Comparison of ENCODE assay signal across 1 cellular context in the genomic region with DNA sequence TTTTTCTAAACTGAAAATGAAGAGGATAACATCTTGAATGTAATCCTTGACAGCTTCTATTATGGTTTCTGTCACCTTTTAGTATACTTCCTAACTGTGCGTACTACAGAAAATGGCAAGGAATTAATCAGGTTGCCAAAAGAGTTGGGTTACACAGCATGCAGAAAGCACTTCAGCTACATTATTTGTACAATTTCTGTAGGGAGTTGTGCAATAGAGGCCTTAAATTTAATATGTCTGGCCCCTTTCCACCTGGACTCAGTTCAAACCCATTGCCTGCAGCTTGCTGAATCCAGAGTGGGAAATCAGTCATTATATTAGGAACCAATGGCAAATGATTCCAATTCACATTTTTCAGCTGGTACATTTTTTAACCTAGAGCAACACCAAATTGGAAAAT.
A peak's percentile ranks its signal among the peaks of the same experiment; 100 is the strongest.
TF ChIP-seq lines count a peak whose summit lies in the region.

No MANE protein-coding gene starts in this region.

TF ChIP-seq in HEK293, 187 proteins besides CTCF, POLR2A, EP300 and RAD21 (continued from another document):
- TF ChIP-seq ZNF350 (tag by site-specific recombination; IDR thresholded peaks at IDR 0.05) (no peak), ZNF785 (tag by site-specific recombination; IDR thresholded peaks at IDR 0.05) (no peak), ZNF140 (tag by site-specific recombination; IDR thresholded peaks at IDR 0.05) (no peak), ZBTB20 (tag by site-specific recombination; IDR thresholded peaks at IDR 0.05) (no peak), GLI4 (tag by site-specific recombination; IDR thresholded peaks at IDR 0.05) (no peak), ZEB2 (tag by site-specific recombination; IDR thresholded peaks at IDR 0.05) (peak; percentile 60; the same call in 1 of the 2 replicates), ZFP41 (tag by site-specific recombination; IDR thresholded peaks at IDR 0.05; ENCODE audit: borderline replicate concordance) (no peak), ZNF341 (tag by site-specific recombination; IDR thresholded peaks at IDR 0.05; ENCODE audit: low read depth) (no peak), ZNF707 (tag by site-specific recombination; IDR thresholded peaks at IDR 0.05) (no peak), ZBTB21 (tag by site-specific recombination; IDR thresholded peaks at IDR 0.05) (no peak), MZF1 (tag by site-specific recombination; IDR thresholded peaks at IDR 0.05; ENCODE audit: borderline replicate concordance) (peak; percentile 46; the same call in 1 of the 2 replicates), ZNF621 (tag by site-specific recombination; IDR thresholded peaks at IDR 0.05) (no peak), KLF9 (tag by site-specific recombination; IDR thresholded peaks at IDR 0.05; ENCODE audit: low read depth) (no peak), ZNF19 (tag by site-specific recombination; IDR thresholded peaks at IDR 0.05; ENCODE audit: low read depth) (no peak), GLIS2 (tag by site-specific recombination; IDR thresholded peaks at IDR 0.05) (no peak), ZNF132 (tag by site-specific recombination; IDR thresholded peaks at IDR 0.05; ENCODE audit: borderline replicate concordance) (no peak), GFI1B (tag by site-specific recombination; IDR thresholded peaks at IDR 0.05) (no peak), ZNF521 (tag by site-specific recombination; IDR thresholded peaks at IDR 0.05) (no peak), ZNF660 (tag by site-specific recombination; IDR thresholded peaks at IDR 0.05) (peak; percentile 100), ZNF416 (tag by site-specific recombination; IDR thresholded peaks at IDR 0.05) (no peak), ZNF394 (tag by site-specific recombination; IDR thresholded peaks at IDR 0.05; ENCODE audit: borderline replicate concordance) (no peak), ZNF843 (tag by site-specific recombination; IDR thresholded peaks at IDR 0.05) (peak; percentile 65; the same call in 1 of the 2 replicates), ZNF239 (tag by site-specific recombination; IDR thresholded peaks at IDR 0.05) (no peak), KLF7 (tag by site-specific recombination; IDR thresholded peaks at IDR 0.05; ENCODE audit: borderline replicate concordance) (no peak), ZNF155 (tag by site-specific recombination; IDR thresholded peaks at IDR 0.05) (no peak), ZBTB17 (tag by site-specific recombination; IDR thresholded peaks at IDR 0.05) (peak; percentile 47), ZNF776 (tag by site-specific recombination; IDR thresholded peaks at IDR 0.05; ENCODE audit: borderline replicate concordance) (no peak)
- TF ChIP-seq, protein P1, sequence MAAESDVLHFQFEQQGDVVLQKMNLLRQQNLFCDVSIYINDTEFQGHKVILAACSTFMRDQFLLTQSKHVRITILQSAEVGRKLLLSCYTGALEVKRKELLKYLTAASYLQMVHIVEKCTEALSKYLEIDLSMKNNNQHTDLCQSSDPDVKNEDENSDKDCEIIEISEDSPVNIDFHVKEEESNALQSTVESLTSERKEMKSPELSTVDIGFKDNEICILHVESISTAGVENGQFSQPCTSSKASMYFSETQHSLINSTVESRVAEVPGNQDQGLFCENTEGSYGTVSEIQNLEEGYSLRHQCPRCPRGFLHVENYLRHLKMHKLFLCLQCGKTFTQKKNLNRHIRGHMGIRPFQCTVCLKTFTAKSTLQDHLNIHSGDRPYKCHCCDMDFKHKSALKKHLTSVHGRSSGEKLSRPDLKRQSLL (tag by site-specific recombination; IDR thresholded peaks at IDR 0.05) = no peak; the same call in 1 of the 2 replicates
- TF ChIP-seq, protein P2, sequence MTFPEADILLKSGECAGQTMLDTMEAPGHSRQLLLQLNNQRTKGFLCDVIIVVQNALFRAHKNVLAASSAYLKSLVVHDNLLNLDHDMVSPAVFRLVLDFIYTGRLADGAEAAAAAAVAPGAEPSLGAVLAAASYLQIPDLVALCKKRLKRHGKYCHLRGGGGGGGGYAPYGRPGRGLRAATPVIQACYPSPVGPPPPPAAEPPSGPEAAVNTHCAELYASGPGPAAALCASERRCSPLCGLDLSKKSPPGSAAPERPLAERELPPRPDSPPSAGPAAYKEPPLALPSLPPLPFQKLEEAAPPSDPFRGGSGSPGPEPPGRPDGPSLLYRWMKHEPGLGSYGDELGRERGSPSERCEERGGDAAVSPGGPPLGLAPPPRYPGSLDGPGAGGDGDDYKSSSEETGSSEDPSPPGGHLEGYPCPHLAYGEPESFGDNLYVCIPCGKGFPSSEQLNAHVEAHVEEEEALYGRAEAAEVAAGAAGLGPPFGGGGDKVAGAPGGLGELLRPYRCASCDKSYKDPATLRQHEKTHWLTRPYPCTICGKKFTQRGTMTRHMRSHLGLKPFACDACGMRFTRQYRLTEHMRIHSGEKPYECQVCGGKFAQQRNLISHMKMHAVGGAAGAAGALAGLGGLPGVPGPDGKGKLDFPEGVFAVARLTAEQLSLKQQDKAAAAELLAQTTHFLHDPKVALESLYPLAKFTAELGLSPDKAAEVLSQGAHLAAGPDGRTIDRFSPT (tag by site-specific recombination; IDR thresholded peaks at IDR 0.05) = no peak
- TF ChIP-seq, protein P3, sequence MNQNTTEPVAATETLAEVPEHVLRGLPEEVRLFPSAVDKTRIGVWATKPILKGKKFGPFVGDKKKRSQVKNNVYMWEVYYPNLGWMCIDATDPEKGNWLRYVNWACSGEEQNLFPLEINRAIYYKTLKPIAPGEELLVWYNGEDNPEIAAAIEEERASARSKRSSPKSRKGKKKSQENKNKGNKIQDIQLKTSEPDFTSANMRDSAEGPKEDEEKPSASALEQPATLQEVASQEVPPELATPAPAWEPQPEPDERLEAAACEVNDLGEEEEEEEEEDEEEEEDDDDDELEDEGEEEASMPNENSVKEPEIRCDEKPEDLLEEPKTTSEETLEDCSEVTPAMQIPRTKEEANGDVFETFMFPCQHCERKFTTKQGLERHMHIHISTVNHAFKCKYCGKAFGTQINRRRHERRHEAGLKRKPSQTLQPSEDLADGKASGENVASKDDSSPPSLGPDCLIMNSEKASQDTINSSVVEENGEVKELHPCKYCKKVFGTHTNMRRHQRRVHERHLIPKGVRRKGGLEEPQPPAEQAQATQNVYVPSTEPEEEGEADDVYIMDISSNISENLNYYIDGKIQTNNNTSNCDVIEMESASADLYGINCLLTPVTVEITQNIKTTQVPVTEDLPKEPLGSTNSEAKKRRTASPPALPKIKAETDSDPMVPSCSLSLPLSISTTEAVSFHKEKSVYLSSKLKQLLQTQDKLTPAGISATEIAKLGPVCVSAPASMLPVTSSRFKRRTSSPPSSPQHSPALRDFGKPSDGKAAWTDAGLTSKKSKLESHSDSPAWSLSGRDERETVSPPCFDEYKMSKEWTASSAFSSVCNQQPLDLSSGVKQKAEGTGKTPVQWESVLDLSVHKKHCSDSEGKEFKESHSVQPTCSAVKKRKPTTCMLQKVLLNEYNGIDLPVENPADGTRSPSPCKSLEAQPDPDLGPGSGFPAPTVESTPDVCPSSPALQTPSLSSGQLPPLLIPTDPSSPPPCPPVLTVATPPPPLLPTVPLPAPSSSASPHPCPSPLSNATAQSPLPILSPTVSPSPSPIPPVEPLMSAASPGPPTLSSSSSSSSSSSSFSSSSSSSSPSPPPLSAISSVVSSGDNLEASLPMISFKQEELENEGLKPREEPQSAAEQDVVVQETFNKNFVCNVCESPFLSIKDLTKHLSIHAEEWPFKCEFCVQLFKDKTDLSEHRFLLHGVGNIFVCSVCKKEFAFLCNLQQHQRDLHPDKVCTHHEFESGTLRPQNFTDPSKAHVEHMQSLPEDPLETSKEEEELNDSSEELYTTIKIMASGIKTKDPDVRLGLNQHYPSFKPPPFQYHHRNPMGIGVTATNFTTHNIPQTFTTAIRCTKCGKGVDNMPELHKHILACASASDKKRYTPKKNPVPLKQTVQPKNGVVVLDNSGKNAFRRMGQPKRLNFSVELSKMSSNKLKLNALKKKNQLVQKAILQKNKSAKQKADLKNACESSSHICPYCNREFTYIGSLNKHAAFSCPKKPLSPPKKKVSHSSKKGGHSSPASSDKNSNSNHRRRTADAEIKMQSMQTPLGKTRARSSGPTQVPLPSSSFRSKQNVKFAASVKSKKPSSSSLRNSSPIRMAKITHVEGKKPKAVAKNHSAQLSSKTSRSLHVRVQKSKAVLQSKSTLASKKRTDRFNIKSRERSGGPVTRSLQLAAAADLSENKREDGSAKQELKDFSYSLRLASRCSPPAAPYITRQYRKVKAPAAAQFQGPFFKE (tag by site-specific recombination; IDR thresholded peaks at IDR 0.05; ENCODE audit: borderline replicate concordance) = no peak
